ENCODE assay signal across 11 cellular contexts in the genomic region with DNA sequence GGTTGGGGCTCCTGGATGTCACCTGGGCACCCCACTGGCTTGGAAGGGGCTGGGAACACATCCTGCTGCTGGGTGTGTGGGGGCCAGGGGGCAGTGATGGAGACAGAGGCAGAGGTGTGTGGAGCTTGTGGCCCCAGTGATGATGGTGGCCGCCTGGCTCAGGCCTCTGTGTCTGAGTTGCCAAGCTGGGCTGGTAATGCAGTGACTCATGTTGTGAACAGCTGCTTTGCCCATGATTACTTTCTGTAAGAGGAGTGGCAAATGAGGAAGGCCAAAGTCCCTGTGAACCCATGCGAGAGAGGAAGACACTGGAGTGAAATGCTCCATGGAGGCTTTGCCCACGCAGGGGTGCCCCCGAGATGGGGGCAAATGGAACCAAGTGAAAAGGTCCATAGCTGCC.
A peak's percentile ranks its signal among the peaks of the same experiment; 100 is the strongest.
DNase-seq lines count a peak whose midpoint lies in the region; TF ChIP-seq lines count a peak whose summit lies in the region.
"Had no signal": no experiment of that assay in that cellular context is flagged by ENCODE, and none has a peak within 500 bp of the region (broad histone marks: within the 10 kb centered on the region; RNA-seq: fewer than 3 reads in every experiment).

No MANE protein-coding gene starts in this region.

- H3K23ac ChIP-seq in mesenchymal stem cell (ENCODE audit: low read length in 2 of 2) = no peak overlapping the region

- H2BK12ac ChIP-seq in mesenchymal stem cell (ENCODE audit: low read length in 2 of 2) = peak overlapping the region in 1 of 2 experiments; percentile 29

- H3K9ac ChIP-seq in mesenchymal stem cell (ENCODE audit: low read length) = no peak overlapping the region

- H3K79me1 ChIP-seq in mesenchymal stem cell (replicated peaks; ENCODE audit: low read length, poor library complexity, severe bottlenecking) = peaks cover 2% of the 10 kb centered on the region

- no peak overlapping the region for H4K8ac ChIP-seq in mesenchymal stem cell (ENCODE audit: low read length)

- H2AFZ ChIP-seq in mesenchymal stem cell (ENCODE audit: low read depth, low read length) = no peak overlapping the region

- peaks cover 14% of the 10 kb centered on the region for H3K4me1 ChIP-seq in mesenchymal stem cell (ENCODE audit: control insufficient read depth, insufficient read depth, low read depth, low read length)

- peaks cover 0 to 3% of the 10 kb centered on the region in 2 experiments for H3K36me3 ChIP-seq in mesenchymal stem cell (ENCODE audit: control insufficient read depth in 1 of 2, insufficient read depth in 2 of 2, low read depth in 1 of 2, low read length in 2 of 2)

- no peak overlapping the region for H2BK5ac ChIP-seq in mesenchymal stem cell (ENCODE audit: low read depth, low read length, poor library complexity, severe bottlenecking)

- no peak overlapping the region for H4K91ac ChIP-seq in mesenchymal stem cell (ENCODE audit: low read length)

- no peak overlapping the region for H2BK15ac ChIP-seq in mesenchymal stem cell (ENCODE audit: low read depth, poor library complexity, severe bottlenecking)

- H3K4me2 ChIP-seq in mesenchymal stem cell (ENCODE audit: low read length, poor library complexity, severe bottlenecking) = no peak overlapping the region

- H3K27ac ChIP-seq in mesenchymal stem cell (ENCODE audit: low read length, poor library complexity, severe bottlenecking) = no peak overlapping the region

- TF ChIP-seq CTCF in NB4 (IDR thresholded peaks at IDR 0.05; ENCODE audit: low read depth, low read length) = no peak

- peak overlapping the region in 1 of 2 experiments; percentile 64 for H3K18ac ChIP-seq in mesenchymal stem cell (ENCODE audit: low read depth in 1 of 2, low read length in 2 of 2)

- in situ Hi-C loops in G401 (cut with HindIII; ENCODE audit: low sequenced_read_pairs) = no loop called here

- no peak overlapping the region for H3K4ac ChIP-seq in mesenchymal stem cell (ENCODE audit: low read depth in 1 of 2, low read length in 2 of 2)

- peak overlapping the region in 1 of 2 experiments; percentile 30 for H3K14ac ChIP-seq in mesenchymal stem cell (ENCODE audit: low read length in 2 of 2)

- H2BK120ac ChIP-seq in mesenchymal stem cell (ENCODE audit: low read depth, low read length) = no peak overlapping the region

- TF ChIP-seq POLR2A in NB4 (IDR thresholded peaks at IDR 0.05; ENCODE audit: extremely low read depth, insufficient read length) = no peak

- H3K27me3 ChIP-seq in mesenchymal stem cell (ENCODE audit: control insufficient read depth in 1 of 2, insufficient read depth in 1 of 2, low read length in 2 of 2) = peaks cover 0 to 56% of the 10 kb centered on the region in 2 experiments

- 72% methylated on average over 4 of the region's 4 CpGs for WGBS in mesenchymal stem cell

- peak; percentile 91 for DNase-seq in COLO668 (lab: John Stamatoyannopoulos, UW; ENCODE audit: unreplicated experiment)
- DNase-seq in NB4 (ENCODE audit: low read depth) = peak; percentile 15
- peak; percentile 74 for DNase-seq in astrocyte of the hippocampus (ENCODE audit: low read depth, low spot score)
- DNase-seq in mesenchymal stem cell = peak; percentile 65
- no peak for DNase-seq in C1 segment of cervical spinal cord (lab: John Stamatoyannopoulos, UW)
- DNase-seq in stimulated activated CD4-positive, alpha-beta T cell treated with anti-CD3 and anti-CD28 coated beads, Interleukin-12 subunit alpha, Interleukin-12 subunit beta, amount 100 ng/mL, for 4 hours = no peak
- no peak for DNase-seq in activated gamma-delta T cell treated with Interleukin-2 at 50 U/mL for 16 hours
- no peak for DNase-seq in G401 (ENCODE audit: low spot score)
- DNase-seq: activated T-cell treated with anti-CD3 and anti-CD28 coated beads, Interleukin-2, amount 50 U/mL, for 48 hours; erythroblast; RPMI8226 had no signal

- no peaks in the 10 kb centered on the region for H3K9me3 ChIP-seq in mesenchymal stem cell (ENCODE audit: control insufficient read depth, low read length)

- H3K4me3 ChIP-seq in NB4 (ENCODE audit: low read depth, low read length) (no peak overlapping the region), mesenchymal stem cell (ENCODE audit: insufficient read depth in 1 of 2, low read depth in 1 of 2, low read length in 2 of 2) (no peak overlapping the region)

- H2AK5ac ChIP-seq in mesenchymal stem cell (ENCODE audit: low read length, severe bottlenecking) = peak overlapping the region; percentile 25

Comparison
In these comparisons a context has a peak if more than half of its experiments do, and no peak if none do; other contexts are left out.
1. DNase-seq: peak in COLO668 (single experiment), NB4 (single experiment), astrocyte of the hippocampus (single experiment) and mesenchymal stem cell (single experiment); none in C1 segment of cervical spinal cord (0 of 14), stimulated activated CD4-positive, alpha-beta T cell treated with anti-CD3 and anti-CD28 coated beads, Interleukin-12 subunit alpha, Interleukin-12 subunit beta, amount 100 ng/mL, for 4 hours (single experiment), activated gamma-delta T cell treated with Interleukin-2 at 50 U/mL for 16 hours (single experiment) and G401 (single experiment).